In the genomic region with DNA sequence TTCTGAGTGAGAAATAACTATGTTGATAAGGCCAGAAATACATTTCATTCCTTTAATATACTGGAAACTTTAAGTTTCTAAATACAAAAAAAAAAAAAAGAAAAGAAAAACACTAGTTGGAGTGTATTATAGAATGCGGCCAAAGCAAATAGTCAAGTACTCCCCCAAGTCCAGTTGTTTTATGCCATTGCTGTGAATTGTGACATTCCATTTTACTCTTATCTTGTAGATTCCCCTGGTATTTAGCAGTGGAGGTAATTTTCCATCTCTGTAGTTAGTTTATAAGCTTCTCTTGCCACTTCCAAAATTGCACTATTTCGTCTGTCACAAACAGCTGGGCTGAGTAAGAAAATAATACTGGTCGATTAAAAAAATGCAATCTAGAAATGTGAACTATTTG, we compare ENCODE assay signal across 25 cellular contexts.
"Had no signal": no experiment of that assay in that cellular context is flagged by ENCODE, and none has a peak within 500 bp of the region (broad histone marks: within the 10 kb centered on the region; RNA-seq: fewer than 3 reads in every experiment).

No MANE protein-coding gene starts in this region.

- DNase-seq: activated CD4-positive, alpha-beta memory T cell treated with anti-CD3 and anti-CD28 coated beads for 36 hours; activated CD4-positive, alpha-beta T cell treated with anti-CD3 and anti-CD28 coated beads, Interleukin-2, amount 10 ng/mL, durations not matched to agents 7 days and 5 days; activated CD4-positive, CD25-positive, alpha-beta regulatory T cell; activated CD8-positive, alpha-beta memory T cell treated with anti-CD3 and anti-CD28 coated beads for 24 hours; activated effector memory CD4-positive, alpha-beta T cell treated with anti-CD3 and anti-CD28 coated beads, Interleukin-2, amount 50 U/mL, for 16 hours; activated naive CD4-positive, alpha-beta T cell treated with Interleukin-2 at 50 U/mL for 16 hours; activated naive CD8-positive, alpha-beta T cell treated with anti-CD3 and anti-CD28 coated beads, Interleukin-2, amount 50 U/mL, for 24 hours; activated T-cell treated with anti-CD3 and anti-CD28 coated beads, Interleukin-2, amount 50 U/mL, for 4 hours; amygdala; MG63; MV-4-11; NCI-H1092 treated with DMSO at 0.1 percent for 48 hours; NCI-H1417 treated with DMSO at 0.1 percent for 48 hours; NCI-H1694 treated with DMSO at 0.1 percent for 48 hours; NCI-H2029 treated with DMSO at 0.1 percent for 48 hours; NCI-H345; NCI-H510A; NCI-H526 treated with DMSO at 0.1 percent for 48 hours; NCI-H82; PC-9; SJCRH30; SK-N-SH; T-helper 1 cell had no signal

- ATAC-seq: activated naive CD4-positive, alpha-beta T cell treated with anti-CD3 and anti-CD28 coated beads, Interleukin-2, amount 50 U/mL, for 72 hours; activated naive CD8-positive, alpha-beta T cell treated with anti-CD3 and anti-CD28 coated beads, Interleukin-2, amount 50 U/mL, for 24 hours; activated T-cell treated with anti-CD3 and anti-CD28 coated beads, Interleukin-2, amount 50 U/mL, for 4 hours had no signal

- H3K4me3 ChIP-seq: MG63, PC-9, SJCRH30 had no signal

- H2AFZ ChIP-seq: PC-9 had no signal

- H3K9me3 ChIP-seq: MG63, SJCRH30, SK-N-SH had no signal

- H3K9ac ChIP-seq: SK-N-SH had no signal

- H3K27ac ChIP-seq: PC-9, SJCRH30, VCaP had no signal

- H3K36me3 ChIP-seq: MG63, SJCRH30 had no signal

- H3K4me1 ChIP-seq: SJCRH30 had no signal

- H3K27me3 ChIP-seq: MG63, SJCRH30 had no signal

- H3K4me2 ChIP-seq: PC-9, SK-N-SH had no signal
